ENCODE assay signal across 11 cellular contexts in the genomic region with DNA sequence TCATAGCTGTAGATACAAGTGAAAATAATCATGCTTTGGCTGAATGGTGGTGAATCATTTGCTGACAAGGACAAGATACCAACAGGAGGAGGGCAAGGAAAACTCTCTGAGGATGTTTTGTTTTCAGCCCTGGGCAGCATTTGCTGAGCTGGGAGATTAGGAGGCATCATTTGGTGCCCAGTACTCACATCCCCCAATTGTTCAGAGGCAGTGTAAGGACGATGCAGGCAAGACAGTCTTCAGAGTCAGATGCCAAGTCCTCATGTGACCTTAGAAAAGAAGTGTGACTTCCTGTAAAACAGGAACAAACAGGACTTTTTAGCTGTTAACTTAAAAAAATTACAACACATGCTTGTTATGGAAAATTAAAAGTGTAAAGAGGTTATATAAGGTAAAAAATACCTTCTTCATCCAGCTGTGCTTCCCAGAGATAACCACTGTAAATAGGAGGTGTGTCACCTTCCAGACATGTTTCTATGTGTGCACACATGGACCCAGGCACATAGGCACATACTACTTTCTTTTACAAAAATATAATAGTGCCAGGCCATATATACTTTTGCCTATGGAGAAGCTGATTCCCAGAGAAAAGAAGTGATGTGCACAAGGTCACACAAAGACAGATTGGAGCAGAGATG. TPM values are rescaled to one million over a fixed set of nuclear protein-coding genes. Genes with fewer than 3 reads are reported as not detected.
DNase-seq lines count a peak whose midpoint lies in the region; ATAC-seq and TF ChIP-seq lines count a peak whose summit lies in the region.
"Had no signal": no experiment of that assay in that cellular context is flagged by ENCODE, and none has a peak within 500 bp of the region (broad histone marks: within the 10 kb centered on the region; RNA-seq: fewer than 3 reads in every experiment).

No MANE protein-coding gene starts in this region.

- H3K9me3 ChIP-seq in prostate gland = no peaks in the 10 kb centered on the region
- H3K9me3 ChIP-seq: ascending aorta had no signal

- H3K9me3 Mint-ChIP-seq in activated naive CD4-positive, alpha-beta T cell treated with anti-CD3 and anti-CD28 coated beads, Interleukin-2, amount 50 U/mL, for 24 hours = no peaks in the 10 kb centered on the region
- peaks cover 0 to 15% of the 10 kb centered on the region in 2 donors for H3K9me3 Mint-ChIP-seq in stimulated activated naive CD8-positive, alpha-beta T cell treated with anti-CD3 and anti-CD28 coated beads, Interleukin-15, amount 100 ng/mL, for 72 hours
- H3K9me3 Mint-ChIP-seq: T-helper 1 cell treated with Interleukin-12 subunit alpha and Interleukin-12 subunit beta and Interleukin-4 antibody, amounts not matched to agents 30 μg/mL and 1 μg/mL, for 36 hours had no signal

- H3K4me1 ChIP-seq in prostate gland (replicated peaks) = no peaks in the 10 kb centered on the region
- H3K4me1 ChIP-seq: ascending aorta had no signal

- peak overlapping the region; percentile 27 for H3K4me3 Mint-ChIP-seq in activated naive CD4-positive, alpha-beta T cell treated with anti-CD3 and anti-CD28 coated beads, Interleukin-2, amount 50 U/mL, for 24 hours
- H3K4me3 Mint-ChIP-seq in stimulated activated naive CD8-positive, alpha-beta T cell treated with anti-CD3 and anti-CD28 coated beads, Interleukin-15, amount 100 ng/mL, for 72 hours = no peak overlapping the region
- H3K4me3 Mint-ChIP-seq: T-helper 1 cell treated with Interleukin-12 subunit alpha and Interleukin-12 subunit beta and Interleukin-4 antibody, amounts not matched to agents 30 μg/mL and 1 μg/mL, for 36 hours had no signal

- H3K27me3 ChIP-seq in prostate gland (replicated peaks; ENCODE audit: insufficient read depth) = no peaks in the 10 kb centered on the region
- H3K27me3 ChIP-seq: ascending aorta had no signal

- H3K36me3 Mint-ChIP-seq in activated naive CD4-positive, alpha-beta T cell treated with anti-CD3 and anti-CD28 coated beads, Interleukin-2, amount 50 U/mL, for 24 hours = no peaks in the 10 kb centered on the region

- H3K4me3 ChIP-seq in NB4 (ENCODE audit: low read depth, low read length) (no peak overlapping the region), prostate gland (no peak overlapping the region)
- H3K4me3 ChIP-seq: ascending aorta had no signal

- peaks cover 23% of the 10 kb centered on the region for H3K4me1 Mint-ChIP-seq in activated naive CD4-positive, alpha-beta T cell treated with anti-CD3 and anti-CD28 coated beads, Interleukin-2, amount 50 U/mL, for 24 hours
- H3K4me1 Mint-ChIP-seq in stimulated activated naive CD8-positive, alpha-beta T cell treated with anti-CD3 and anti-CD28 coated beads, Interleukin-15, amount 100 ng/mL, for 72 hours = peaks cover 21% of the 10 kb centered on the region

- no peak for TF ChIP-seq CTCF in NB4 (IDR thresholded peaks at IDR 0.05; ENCODE audit: low read depth, low read length)
- TF ChIP-seq CTCF in prostate gland (IDR thresholded peaks at IDR 0.05) = no peak

- H3K27me3 Mint-ChIP-seq in activated naive CD4-positive, alpha-beta T cell treated with anti-CD3 and anti-CD28 coated beads, Interleukin-2, amount 50 U/mL, for 24 hours = no peaks in the 10 kb centered on the region
- H3K27me3 Mint-ChIP-seq in stimulated activated naive CD8-positive, alpha-beta T cell treated with anti-CD3 and anti-CD28 coated beads, Interleukin-15, amount 100 ng/mL, for 72 hours = no peaks in the 10 kb centered on the region

- peak overlapping the region; percentile 60 for H3K27ac Mint-ChIP-seq in activated naive CD4-positive, alpha-beta T cell treated with anti-CD3 and anti-CD28 coated beads, Interleukin-2, amount 50 U/mL, for 24 hours
- peak overlapping the region; percentile 64 to 72 for H3K27ac Mint-ChIP-seq in stimulated activated naive CD8-positive, alpha-beta T cell treated with anti-CD3 and anti-CD28 coated beads, Interleukin-15, amount 100 ng/mL, for 72 hours
- H3K27ac Mint-ChIP-seq: T-helper 1 cell treated with Interleukin-12 subunit alpha and Interleukin-12 subunit beta and Interleukin-4 antibody, amounts not matched to agents 30 μg/mL and 1 μg/mL, for 36 hours had no signal

- DNase-seq in activated naive CD4-positive, alpha-beta T cell (lab: John Stamatoyannopoulos, UW) = no peak
- peak; percentile 25 for DNase-seq in NB4 (ENCODE audit: low read depth)
- no peak for DNase-seq in left ventricle myocardium superior
- DNase-seq in stimulated activated naive CD8-positive, alpha-beta T cell treated with anti-CD3 and anti-CD28 coated beads, Interleukin-15, amount 100 ng/mL, for 72 hours = no peak
- no peak for DNase-seq in prostate gland (ENCODE audit: low spot score)
- no peak for DNase-seq in SHP77 (lab: John Stamatoyannopoulos, UW)
- DNase-seq: PC-3 had no signal

- TF ChIP-seq POLR2A in NB4 (IDR thresholded peaks at IDR 0.05; ENCODE audit: extremely low read depth, insufficient read length) (no peak), prostate gland (IDR thresholded peaks at IDR 0.05) (no peak)

- intact Hi-C loops in left ventricle myocardium superior (cut with micrococcal nuclease) = no loop called here
- intact Hi-C loops in prostate gland (cut with DNase I) = no loop called here

- ATAC-seq in left ventricle myocardium superior (peak; percentile 60), GM18517 (IDR thresholded peaks at IDR 0.05; ENCODE audit: unreplicated experiment) (no peak)
- peak; percentile 62 for ATAC-seq in stimulated activated naive CD8-positive, alpha-beta T cell treated with anti-CD3 and anti-CD28 coated beads, Interleukin-15, amount 100 ng/mL, for 72 hours
- ATAC-seq: PC-3 had no signal

- no peak overlapping the region for H3K27ac ChIP-seq in prostate gland
- H3K27ac ChIP-seq: ascending aorta had no signal

- WGBS in prostate gland = 3% methylated on average over 1 of the region's 1 CpG

- no peaks in the 10 kb centered on the region for H3K36me3 ChIP-seq in prostate gland
- H3K36me3 ChIP-seq: ascending aorta had no signal

RNA-seq across cellular contexts. Expression of a gene that starts 18.0 kb away (rescaled TPM):
- total RNA-seq in left ventricle myocardium superior (1.4 TPM), prostate gland (under 1 TPM in 1 of 2 donors, not detected in 1; 0.74 TPM)
